ENCODE assay signal across 1 cellular context in the genomic region with DNA sequence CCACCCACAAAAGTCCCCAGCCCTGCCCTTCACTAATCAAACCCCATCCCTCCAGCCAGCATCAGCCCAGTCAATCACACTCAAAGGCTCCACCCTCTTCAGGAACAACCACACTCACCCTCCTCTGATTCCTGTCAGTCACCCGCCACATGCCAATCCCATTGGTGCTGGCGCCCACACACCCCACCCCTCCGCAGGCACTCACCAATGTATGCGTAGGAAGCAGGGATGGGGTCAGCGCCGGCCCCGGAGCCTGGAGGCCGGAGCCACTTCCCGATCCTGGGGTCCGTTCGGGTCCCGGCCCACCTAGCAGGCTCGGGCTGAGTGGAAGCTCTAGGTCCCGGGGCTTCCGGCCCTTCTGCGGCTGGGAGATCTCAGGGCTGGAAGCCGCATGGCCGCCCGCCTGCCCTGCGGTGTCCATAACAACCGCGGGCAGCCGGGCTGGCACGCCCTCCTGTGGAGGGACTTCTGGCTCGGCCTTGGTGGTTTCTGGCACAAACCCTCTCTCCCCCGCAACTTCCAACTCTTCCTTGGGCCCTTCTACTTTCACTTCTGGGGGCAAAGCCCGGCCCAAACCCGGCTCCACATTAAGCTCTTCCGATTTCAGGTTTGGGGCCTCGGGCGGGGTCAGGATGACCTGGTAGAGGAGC.
TF ChIP-seq lines count a peak whose summit lies in the region.

No MANE protein-coding gene starts in this region.

TF ChIP-seq in endothelial cell of umbilical vein, 7 proteins besides CTCF, POLR2A, EP300 and RAD21:
- TF ChIP-seq MYC (IDR thresholded peaks at IDR 0.05; ENCODE audit: low read depth, low read length): no peak
- TF ChIP-seq POLR2AphosphoS5 (IDR thresholded peaks at IDR 0.05; ENCODE audit: insufficient read depth, low read depth, low read length): peak; percentile 24
